8 cellular contexts compared by ENCODE assay signal in genomic region chr1:26787381-26787705, GRCh38. TPM values are rescaled to one million over a fixed set of nuclear protein-coding genes. Genes with fewer than 3 reads are reported as not detected.
DNase-seq lines count a peak whose midpoint lies in the region; ATAC-seq and TF ChIP-seq lines count a peak whose summit lies in the region.

No MANE protein-coding gene starts in this region.

- H3K9ac ChIP-seq in colonic mucosa (ENCODE audit: low read depth in 2 of 2, low read length in 2 of 2) (peak overlapping the region; percentile 99), mucosa of rectum (ENCODE audit: low read depth in 1 of 2, low read length in 2 of 2) (peak overlapping the region; percentile 98 to 99)

- H3K4me1 ChIP-seq in colonic mucosa (peaks cover 20% of the 10 kb centered on the region), mucosa of rectum (ENCODE audit: control insufficient read depth in 2 of 2, insufficient read depth in 2 of 2, low read length in 2 of 2) (peaks cover 48 to 50% of the 10 kb centered on the region in 2 donors)

- peak overlapping the region; percentile 98 for H3K27ac ChIP-seq in colonic mucosa
- peak overlapping the region; percentile 99 for H3K27ac ChIP-seq in mucosa of rectum (ENCODE audit: low read depth in 2 of 2, low read length in 2 of 2)
- peak overlapping the region; percentile 100 for H3K27ac ChIP-seq in substantia nigra (ENCODE audit: low read depth, low read length, poor library complexity, severe bottlenecking)

- no peak for TF ChIP-seq CTCF in colonic mucosa (IDR thresholded peaks at IDR 0.05)

- H3K27me3 ChIP-seq in colonic mucosa (no peaks in the 10 kb centered on the region), mucosa of rectum (ENCODE audit: control insufficient read depth in 2 of 2, insufficient read depth in 2 of 2, low read length in 2 of 2) (no peaks in the 10 kb centered on the region)

- H3K9me3 ChIP-seq in colonic mucosa (no peaks in the 10 kb centered on the region), mucosa of rectum (ENCODE audit: control insufficient read depth in 2 of 2, low read length in 2 of 2) (no peaks in the 10 kb centered on the region)

- ATAC-seq in GM18867 (IDR thresholded peaks at IDR 0.05; ENCODE audit: unreplicated experiment) (peak; percentile 53), HG03097 (IDR thresholded peaks at IDR 0.05; ENCODE audit: low FRiP score, unreplicated experiment) (peak; percentile 22)

- H3K36me3 ChIP-seq in colonic mucosa (no peaks in the 10 kb centered on the region), mucosa of rectum (ENCODE audit: control insufficient read depth in 2 of 2, insufficient read depth in 2 of 2, low read length in 2 of 2) (peaks cover 4 to 6% of the 10 kb centered on the region in 2 donors)

- intact Hi-C loops in colonic mucosa (cut with DNase I): loop anchor here (5.0 to 10.0 kb wide), 2 partner anchors 63 to 95 kb away; no protein-coding TSS in a partner anchor

- H3K4me3 ChIP-seq in colonic mucosa (peak overlapping the region; percentile 62), mucosa of rectum (ENCODE audit: low read length in 2 of 2) (peak overlapping the region; percentile 87 to 95)

- DNase-seq in A172 (ENCODE audit: low spot score) (peak; percentile 24), T1000 (lab: John Stamatoyannopoulos, UW) (peak; percentile 60), colonic mucosa (no peak), substantia nigra (lab: John Stamatoyannopoulos, UW) (no peak), NCI-H1048 (lab: John Stamatoyannopoulos, UW) (no peak)

RNA-seq across cellular contexts. Expression of gene PIGV, which starts 0.4 kb away (rescaled TPM):
- 8.0 and 8.9 TPM in 2 replicates for total RNA-seq in A172 (2014; rRNA removed; shearing (Covaris generic))
- 10 to 100 TPM; 16.8 to 24.2 TPM for total RNA-seq in colonic mucosa

RNA-seq across cellular contexts. Expression of gene ZDHHC18, which starts 39.1 kb away (rescaled TPM):
- 15.0 and 32.4 TPM in 2 replicates for total RNA-seq in A172 (2014; rRNA removed; shearing (Covaris generic))
- total RNA-seq in colonic mucosa: 10 to 100 TPM; 14.1 to 16.8 TPM

Comparison
In these comparisons a context has a peak if more than half of its experiments do, and no peak if none do; other contexts are left out.
1. DNase-seq: peak in A172 (single experiment) and T1000 (single experiment); none in colonic mucosa (single experiment), substantia nigra (0 of 49) and NCI-H1048 (single experiment).
2. Peak in every context shown above with its lines, with median percentiles within 50 percentile points of each other: H3K27ac ChIP-seq.